Comparison of ENCODE assay signal across 10 cellular contexts in genomic region chr17:77836557-77837041, GRCh38.
DNase-seq lines count a peak whose midpoint lies in the region; ATAC-seq and TF ChIP-seq lines count a peak whose summit lies in the region.
"Had no signal": no experiment of that assay in that cellular context is flagged by ENCODE, and none has a peak within 500 bp of the region (broad histone marks: within the 10 kb centered on the region; RNA-seq: fewer than 3 reads in every experiment).

No MANE protein-coding gene starts in this region.

- no peaks in the 10 kb centered on the region for H3K27me3 ChIP-seq in right atrium auricular region
- H3K27me3 ChIP-seq: ascending aorta had no signal

- H3K9me3 Mint-ChIP-seq in activated T-helper 1 cell treated with anti-CD3 and anti-CD28 coated beads, Interleukin-12 subunit alpha, Interleukin-12 subunit beta, Interleukin-2, Interleukin-4 antibody, amounts not matched to agents 30 ng/mL and 10 ng/mL and 1 ng/mL, durations not matched to agents 14 hours and 24 hours and 36 hours: peaks cover 5% of the 10 kb centered on the region
- H3K9me3 Mint-ChIP-seq in stimulated activated naive CD8-positive, alpha-beta T cell treated with anti-CD3 and anti-CD28 coated beads, Interleukin-15, amount 100 ng/mL, for 72 hours: peaks cover 0 to 6% of the 10 kb centered on the region in 2 donors

- H3K27ac Mint-ChIP-seq in activated T-helper 1 cell treated with anti-CD3 and anti-CD28 coated beads, Interleukin-12 subunit alpha, Interleukin-12 subunit beta, Interleukin-2, Interleukin-4 antibody, amounts not matched to agents 30 ng/mL and 10 ng/mL and 1 ng/mL, durations not matched to agents 14 hours and 24 hours and 36 hours: peak overlapping the region; percentile 63
- peak overlapping the region in 1 of 2 donors; percentile 38 for H3K27ac Mint-ChIP-seq in stimulated activated naive CD8-positive, alpha-beta T cell treated with anti-CD3 and anti-CD28 coated beads, Interleukin-15, amount 100 ng/mL, for 72 hours

- peak; percentile 94 for ATAC-seq in stimulated activated naive CD8-positive, alpha-beta T cell treated with anti-CD3 and anti-CD28 coated beads, Interleukin-15, amount 100 ng/mL, for 72 hours
- ATAC-seq in GM21526 (IDR thresholded peaks at IDR 0.05; ENCODE audit: low FRiP score, unreplicated experiment) (no peak), HG03196 (IDR thresholded peaks at IDR 0.05; ENCODE audit: unreplicated experiment) (no peak)

- H3K4me1 Mint-ChIP-seq in activated T-helper 1 cell treated with anti-CD3 and anti-CD28 coated beads, Interleukin-12 subunit alpha, Interleukin-12 subunit beta, Interleukin-2, Interleukin-4 antibody, amounts not matched to agents 30 ng/mL and 10 ng/mL and 1 ng/mL, durations not matched to agents 14 hours and 24 hours and 36 hours (ENCODE audit: low read depth): peaks cover 28% of the 10 kb centered on the region
- H3K4me1 Mint-ChIP-seq in stimulated activated naive CD8-positive, alpha-beta T cell treated with anti-CD3 and anti-CD28 coated beads, Interleukin-15, amount 100 ng/mL, for 72 hours: peaks cover 59% of the 10 kb centered on the region

- H3K36me3 ChIP-seq in right atrium auricular region: no peaks in the 10 kb centered on the region
- H3K36me3 ChIP-seq: ascending aorta had no signal

- H3K9me3 ChIP-seq in right atrium auricular region: no peaks in the 10 kb centered on the region
- H3K9me3 ChIP-seq: ascending aorta had no signal

- no peak overlapping the region for H3K4me3 Mint-ChIP-seq in activated T-helper 1 cell treated with anti-CD3 and anti-CD28 coated beads, Interleukin-12 subunit alpha, Interleukin-12 subunit beta, Interleukin-2, Interleukin-4 antibody, amounts not matched to agents 30 ng/mL and 10 ng/mL and 1 ng/mL, durations not matched to agents 14 hours and 24 hours and 36 hours
- H3K4me3 Mint-ChIP-seq in stimulated activated naive CD8-positive, alpha-beta T cell treated with anti-CD3 and anti-CD28 coated beads, Interleukin-15, amount 100 ng/mL, for 72 hours: no peak overlapping the region

- H3K27me3 Mint-ChIP-seq in activated T-helper 1 cell treated with anti-CD3 and anti-CD28 coated beads, Interleukin-12 subunit alpha, Interleukin-12 subunit beta, Interleukin-2, Interleukin-4 antibody, amounts not matched to agents 30 ng/mL and 10 ng/mL and 1 ng/mL, durations not matched to agents 14 hours and 24 hours and 36 hours (ENCODE audit: insufficient read depth): peaks cover 26% of the 10 kb centered on the region
- H3K27me3 Mint-ChIP-seq in stimulated activated naive CD8-positive, alpha-beta T cell treated with anti-CD3 and anti-CD28 coated beads, Interleukin-15, amount 100 ng/mL, for 72 hours: peaks cover 24% of the 10 kb centered on the region

- no peak for DNase-seq in right atrium auricular region (ENCODE audit: low spot score)
- DNase-seq in cardiac septum (ENCODE audit: low spot score): no peak
- no peak for DNase-seq in activated T-helper 1 cell treated with anti-CD3 and anti-CD28 coated beads, Interleukin-12 subunit alpha, Interleukin-12 subunit beta, Interleukin-2, Interleukin-4 antibody, amounts not matched to agents 30 ng/mL and 10 ng/mL and 1 ng/mL, durations not matched to agents 14 hours and 24 hours and 36 hours (ENCODE audit: low spot score)
- peak; percentile 29 to 49 for DNase-seq in foreskin fibroblast
- peak in 1 of 2 donors; percentile 73 for DNase-seq in stimulated activated naive CD8-positive, alpha-beta T cell treated with anti-CD3 and anti-CD28 coated beads, Interleukin-15, amount 100 ng/mL, for 72 hours
- DNase-seq in NCI-H345 (lab: John Stamatoyannopoulos, UW): no peak
- DNase-seq: occipital lobe had no signal

- peaks cover 4% of the 10 kb centered on the region for H3K36me3 Mint-ChIP-seq in activated T-helper 1 cell treated with anti-CD3 and anti-CD28 coated beads, Interleukin-12 subunit alpha, Interleukin-12 subunit beta, Interleukin-2, Interleukin-4 antibody, amounts not matched to agents 30 ng/mL and 10 ng/mL and 1 ng/mL, durations not matched to agents 14 hours and 24 hours and 36 hours (ENCODE audit: low read depth)

- no peak overlapping the region for H3K4me3 ChIP-seq in right atrium auricular region
- H3K4me3 ChIP-seq in foreskin fibroblast (ENCODE audit: low read depth in 1 of 2, low read length in 2 of 2): no peak overlapping the region
- H3K4me3 ChIP-seq: ascending aorta had no signal

- intact Hi-C loops in cardiac septum (cut with DNase I): loop anchor here (10.0 kb wide), 1 partner anchor 178 kb away; no protein-coding TSS in a partner anchor
- intact Hi-C loops in activated T-helper 1 cell treated with anti-CD3 and anti-CD28 coated beads, Interleukin-12 subunit alpha, Interleukin-12 subunit beta, Interleukin-2, Interleukin-4 antibody, amounts not matched to agents 30 ng/mL and 10 ng/mL and 1 ng/mL, durations not matched to agents 14 hours and 24 hours and 36 hours (cut with micrococcal nuclease): loop anchor here (1.0 kb wide), 1 partner anchor 505 kb away; no protein-coding TSS in a partner anchor

- TF ChIP-seq CTCF in right atrium auricular region (IDR thresholded peaks at IDR 0.05) (no peak), foreskin fibroblast (IDR thresholded peaks at IDR 0.05; ENCODE audit: low read depth, low read length) (no peak)

- peak overlapping the region; percentile 32 to 51 for H3K27ac ChIP-seq in right atrium auricular region
- H3K27ac ChIP-seq: ascending aorta had no signal

- peaks cover 0 to 45% of the 10 kb centered on the region in 2 donors for H3K4me1 ChIP-seq in right atrium auricular region

Comparison
In these comparisons a context has a peak if more than half of its experiments do, and no peak if none do; other contexts are left out.
1. DNase-seq: peak in foreskin fibroblast (2 of 2); none in right atrium auricular region (single experiment), cardiac septum (single experiment), activated T-helper 1 cell treated with anti-CD3 and anti-CD28 coated beads, Interleukin-12 subunit alpha, Interleukin-12 subunit beta, Interleukin-2, Interleukin-4 antibody, amounts not matched to agents 30 ng/mL and 10 ng/mL and 1 ng/mL, durations not matched to agents 14 hours and 24 hours and 36 hours (single experiment) and NCI-H345 (single experiment).